Comparison of ENCODE assay signal across 8 cellular contexts in genomic region chr10:68826764-68827591, GRCh38. TPM values are rescaled to one million over a fixed set of nuclear protein-coding genes. Genes with fewer than 3 reads are reported as not detected.
DNase-seq lines count a peak whose midpoint lies in the region; FAIRE-seq and TF ChIP-seq lines count a peak whose summit lies in the region.

Gene STOX1 (plus strand): TSS chr10:68827531. CDS start chr10:68827624, 93 bp downstream.

- H2AFZ ChIP-seq in mammary epithelial cell (ENCODE audit: low read depth, low read length), result peak within 1 kb of the TSS; percentile 92

- no peaks in the 10 kb centered on the region for H3K79me2 ChIP-seq in mammary epithelial cell (ENCODE audit: insufficient read depth, low read length)

- BruUV-seq in mammary epithelial cell (replicated peaks; lab: Mats Ljungman, UMichigan), result no TSS peak

- DNase-seq in H54 (ENCODE audit: insufficient read length, low spot score), result peak; percentile 77
- peak; percentile 65 for DNase-seq in NCI-H1105 treated with DMSO at 0.1 percent for 48 hours (lab: John Stamatoyannopoulos, UW)
- peak; percentile 77 for DNase-seq in WERI-Rb-1
- DNase-seq in mammary epithelial cell, result peak; percentile 69
- peak; percentile 82 for DNase-seq in kidney
- DNase-seq in stimulated activated CD4-positive, alpha-beta T cell treated with anti-CD3 and anti-CD28 coated beads, Interleukin-1b, Interleukin-23, amount 100 ng/mL, for 24 hours (ENCODE audit: low read depth in 4 of 4, low spot score in 1 of 4), result peak; percentile 37 to 67 (median 54)
- no peak for DNase-seq in middle frontal gyrus (ENCODE audit: extremely low spot score, low spot score)

- H3K27me3 ChIP-seq in WERI-Rb-1 (ENCODE audit: insufficient read depth, low read depth, severe bottlenecking), result no peaks in the 10 kb centered on the region
- no peaks in the 10 kb centered on the region for H3K27me3 ChIP-seq in mammary epithelial cell (ENCODE audit: insufficient read depth, low read length)

- 10% methylated on average over 21 of the region's 63 CpGs for WGBS in mammary epithelial cell (ENCODE audit: low coverage, missing lambda C conversion rate)

- H3K9ac ChIP-seq in ES-I3 (ENCODE audit: low read depth, low read length) (peak within 1 kb of the TSS; percentile 84), mammary epithelial cell (ENCODE audit: insufficient read depth, low read length) (no peak within 1 kb of the TSS), kidney (ENCODE audit: low read length in 2 of 2) (peak within 1 kb of the TSS in 1 of 2 donors; percentile 55)

- CTCF ChIA-PET in mammary epithelial cell (lab: Charles Lee; ENCODE audit: low non-redundant PET), result interaction anchor here (0.6 kb wide), 1 partner anchor 35 kb away, joined by 3 read pairs; no protein-coding TSS in a partner anchor

- intact Hi-C loops in mammary epithelial cell (cut with micrococcal nuclease) (loop anchor here (2.0 kb wide), 1 partner anchor 30 kb away; no protein-coding TSS in a partner anchor), kidney (cut with DNase I) (no loop called here)

- FAIRE-seq in H54 (lab: Jason Lieb, UNC) (no peak), kidney (lab: Jason Lieb, UNC) (no peak)

- TF ChIP-seq CTCF in WERI-Rb-1 (IDR thresholded peaks at IDR 0.05; ENCODE audit: low read depth, low read length) (no peak), mammary epithelial cell (conservative IDR thresholded peaks at IDR 0.05 in 1 of 2, IDR thresholded peaks at IDR 0.05 in 1 of 2; ENCODE audit: extremely low read depth in 1 of 2, insufficient read depth in 1 of 2, low read depth in 1 of 2, low read length in 2 of 2) (peak in 1 of 2 donors; percentile 3), kidney (IDR thresholded peaks at IDR 0.05; ENCODE audit: borderline replicate concordance, extremely low read depth, insufficient read depth) (no peak)

- dilution Hi-C loops in mammary epithelial cell (cut with HindIII; ENCODE audit: low sequenced_read_pairs), result no loop called here

- H3K9me3 ChIP-seq in ES-I3 (ENCODE audit: control insufficient read depth, insufficient read depth, low read length) (no peaks in the 10 kb centered on the region), WERI-Rb-1 (ENCODE audit: severe bottlenecking) (no peaks in the 10 kb centered on the region), mammary epithelial cell (replicated peaks; ENCODE audit: insufficient read depth, low read length) (no peaks in the 10 kb centered on the region), kidney (ENCODE audit: control insufficient read depth in 1 of 2, low read length in 2 of 2) (no peaks in the 10 kb centered on the region)

- no peaks in the 10 kb centered on the region for H3K36me3 ChIP-seq in ES-I3 (ENCODE audit: insufficient read depth, low read length)
- H3K36me3 ChIP-seq in WERI-Rb-1, result no peaks in the 10 kb centered on the region
- H3K36me3 ChIP-seq in mammary epithelial cell (ENCODE audit: insufficient read depth, low read length), result no peaks in the 10 kb centered on the region
- H3K36me3 ChIP-seq in kidney (ENCODE audit: control insufficient read depth in 1 of 2, insufficient read depth in 2 of 2, low read length in 2 of 2), result no peaks in the 10 kb centered on the region

- in situ Hi-C loops in mammary epithelial cell (cut with MboI; ENCODE audit: low sequenced_read_pairs in 2 of 2), result no loop called here

- peak within 1 kb of the TSS; percentile 92 for H3K4me3 ChIP-seq in WERI-Rb-1 (ENCODE audit: low read depth, low read length)
- H3K4me3 ChIP-seq in mammary epithelial cell (replicated peaks in 1 of 3; ENCODE audit: insufficient read depth in 1 of 3, low read depth in 2 of 3, low read length in 3 of 3), result peak within 1 kb of the TSS; percentile 50 to 54 (median 52)
- H3K4me3 ChIP-seq in kidney (ENCODE audit: low read length in 2 of 2), result peak within 1 kb of the TSS; percentile 65 to 71

- TF ChIP-seq POLR2A in H54 (IDR thresholded peaks at IDR 0.05; ENCODE audit: low read depth, low read length), result no peak

- no peaks in the 10 kb centered on the region for H4K20me1 ChIP-seq in mammary epithelial cell (ENCODE audit: insufficient read depth, low read length)

- H3K4me1 ChIP-seq in ES-I3 (ENCODE audit: insufficient read depth, low read length) (no peaks in the 10 kb centered on the region), mammary epithelial cell (ENCODE audit: insufficient read depth, low read length) (peaks cover 6% of the 10 kb centered on the region), kidney (ENCODE audit: control insufficient read depth in 1 of 2, insufficient read depth in 1 of 2, low read depth in 1 of 2, low read length in 2 of 2) (peaks cover 0 to 2% of the 10 kb centered on the region in 2 donors)

- H3K27ac ChIP-seq in WERI-Rb-1 (peak within 1 kb of the TSS; percentile 75), mammary epithelial cell (ENCODE audit: insufficient read depth, low read depth, low read length) (no peak within 1 kb of the TSS), kidney (ENCODE audit: low read depth in 2 of 2, low read length in 2 of 2) (peak within 1 kb of the TSS; percentile 22 to 63)

- peak within 1 kb of the TSS; percentile 99 for H3K4me2 ChIP-seq in mammary epithelial cell (ENCODE audit: insufficient read depth, low read depth, low read length)

RNA-seq across cellular contexts. Expression of gene STOX1, which starts in this region (rescaled TPM):
- under 1 TPM; 0.07 to 0.17 TPM for total RNA-seq in mammary epithelial cell
- 0.07 TPM for polyA plus RNA-seq in mammary epithelial cell
- polyA minus RNA-seq in mammary epithelial cell, result not detected
- total RNA-seq in kidney, result 1.5 TPM
- polyA plus RNA-seq in kidney (ENCODE audit: insufficient read depth, low read depth, low replicate concordance), result 1.5 TPM

Comparison
In these comparisons a context has a peak if more than half of its experiments do, and no peak if none do; other contexts are left out.
1. Peak in DNase-seq, H3K4me3 ChIP-seq and H3K4me2 ChIP-seq in mammary epithelial cell; RNA of the gene not detected or under 1 TPM.